1 cellular context compared by ENCODE assay signal in the genomic region with DNA sequence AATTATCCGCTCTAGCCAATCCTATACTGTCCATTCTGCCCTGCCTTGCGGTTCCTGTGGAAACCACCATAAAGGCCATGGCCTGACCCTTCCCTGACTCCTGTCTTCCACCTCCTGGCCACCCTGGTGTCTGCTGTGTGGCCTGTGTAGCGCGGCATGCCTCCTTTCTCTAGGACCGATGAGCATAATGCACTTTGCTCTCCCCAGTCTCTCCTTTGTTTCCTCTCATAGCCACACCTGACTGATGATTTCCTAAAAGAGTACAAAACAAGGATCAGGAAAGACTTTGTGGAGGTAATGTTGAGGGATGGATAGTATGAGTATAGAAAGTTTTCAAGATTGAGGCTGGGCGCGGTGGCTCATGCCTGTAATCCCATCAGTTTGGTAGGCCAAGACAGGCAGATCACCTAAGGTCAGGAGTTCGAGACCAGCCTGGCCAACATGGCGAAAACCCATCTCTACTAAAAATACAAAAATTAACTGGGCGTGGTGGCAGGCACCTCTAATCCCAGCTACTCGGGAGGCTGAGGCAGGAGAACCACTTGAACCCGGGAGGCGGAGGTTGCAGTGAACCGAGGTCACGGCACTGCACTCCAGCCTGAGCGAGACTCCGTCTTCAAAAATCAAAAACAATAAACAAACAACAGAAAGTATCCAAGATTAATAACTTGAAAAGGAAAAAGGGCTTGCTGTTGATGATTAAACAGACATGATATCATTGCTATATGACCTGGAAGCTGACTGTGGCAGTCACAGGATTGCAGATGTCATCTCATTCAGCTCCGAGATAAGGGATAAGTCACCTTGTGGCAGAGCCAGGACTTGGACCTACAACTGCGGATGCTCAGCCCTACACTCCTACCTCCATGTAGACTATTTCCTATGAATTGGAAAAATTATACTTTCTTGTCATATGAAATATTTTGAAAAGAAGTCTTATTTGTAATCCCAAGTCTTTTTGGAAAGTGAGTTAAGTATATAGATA.
A peak's percentile ranks its signal among the peaks of the same experiment; 100 is the strongest.
TF ChIP-seq lines count a peak whose summit lies in the region.

No MANE protein-coding gene starts in this region.

TF ChIP-seq in HepG2, 621 proteins besides CTCF, POLR2A, EP300 and RAD21 (continued from another document and continues in another):
- TF ChIP-seq, protein P1, sequence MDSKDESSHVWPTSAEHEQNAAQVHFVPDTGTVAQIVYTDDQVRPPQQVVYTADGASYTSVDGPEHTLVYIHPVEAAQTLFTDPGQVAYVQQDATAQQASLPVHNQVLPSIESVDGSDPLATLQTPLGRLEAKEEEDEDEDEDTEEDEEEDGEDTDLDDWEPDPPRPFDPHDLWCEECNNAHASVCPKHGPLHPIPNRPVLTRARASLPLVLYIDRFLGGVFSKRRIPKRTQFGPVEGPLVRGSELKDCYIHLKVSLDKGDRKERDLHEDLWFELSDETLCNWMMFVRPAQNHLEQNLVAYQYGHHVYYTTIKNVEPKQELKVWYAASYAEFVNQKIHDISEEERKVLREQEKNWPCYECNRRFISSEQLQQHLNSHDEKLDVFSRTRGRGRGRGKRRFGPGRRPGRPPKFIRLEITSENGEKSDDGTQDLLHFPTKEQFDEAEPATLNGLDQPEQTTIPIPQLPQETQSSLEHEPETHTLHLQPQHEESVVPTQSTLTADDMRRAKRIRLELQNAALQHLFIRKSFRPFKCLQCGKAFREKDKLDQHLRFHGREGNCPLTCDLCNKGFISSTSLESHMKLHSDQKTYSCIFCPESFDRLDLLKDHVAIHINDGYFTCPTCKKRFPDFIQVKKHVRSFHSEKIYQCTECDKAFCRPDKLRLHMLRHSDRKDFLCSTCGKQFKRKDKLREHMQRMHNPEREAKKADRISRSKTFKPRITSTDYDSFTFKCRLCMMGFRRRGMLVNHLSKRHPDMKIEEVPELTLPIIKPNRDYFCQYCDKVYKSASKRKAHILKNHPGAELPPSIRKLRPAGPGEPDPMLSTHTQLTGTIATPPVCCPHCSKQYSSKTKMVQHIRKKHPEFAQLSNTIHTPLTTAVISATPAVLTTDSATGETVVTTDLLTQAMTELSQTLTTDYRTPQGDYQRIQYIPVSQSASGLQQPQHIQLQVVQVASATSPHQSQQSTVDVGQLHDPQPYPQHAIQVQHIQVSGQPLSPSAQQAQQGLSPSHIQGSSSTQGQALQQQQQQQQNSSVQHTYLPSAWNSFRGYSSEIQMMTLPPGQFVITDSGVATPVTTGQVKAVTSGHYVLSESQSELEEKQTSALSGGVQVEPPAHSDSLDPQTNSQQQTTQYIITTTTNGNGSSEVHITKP (CRISPR knock-in tag; IDR thresholded peaks at IDR 0.05; ENCODE audit: low read depth) = no peak
- TF ChIP-seq JUND (CRISPR knock-in tag; IDR thresholded peaks at IDR 0.05) = no peak
- no peak for TF ChIP-seq HOXA7 (CRISPR knock-in tag; IDR thresholded peaks at IDR 0.05)
- no peak for TF ChIP-seq SP140L (CRISPR knock-in tag; IDR thresholded peaks at IDR 0.05; ENCODE audit: borderline replicate concordance)
- TF ChIP-seq ZNF607 (CRISPR knock-in tag; IDR thresholded peaks at IDR 0.05; ENCODE audit: borderline replicate concordance) = no peak
- peak; percentile 89 for TF ChIP-seq IRF2 (CRISPR knock-in tag; IDR thresholded peaks at IDR 0.05)
- TF ChIP-seq, protein P2, sequence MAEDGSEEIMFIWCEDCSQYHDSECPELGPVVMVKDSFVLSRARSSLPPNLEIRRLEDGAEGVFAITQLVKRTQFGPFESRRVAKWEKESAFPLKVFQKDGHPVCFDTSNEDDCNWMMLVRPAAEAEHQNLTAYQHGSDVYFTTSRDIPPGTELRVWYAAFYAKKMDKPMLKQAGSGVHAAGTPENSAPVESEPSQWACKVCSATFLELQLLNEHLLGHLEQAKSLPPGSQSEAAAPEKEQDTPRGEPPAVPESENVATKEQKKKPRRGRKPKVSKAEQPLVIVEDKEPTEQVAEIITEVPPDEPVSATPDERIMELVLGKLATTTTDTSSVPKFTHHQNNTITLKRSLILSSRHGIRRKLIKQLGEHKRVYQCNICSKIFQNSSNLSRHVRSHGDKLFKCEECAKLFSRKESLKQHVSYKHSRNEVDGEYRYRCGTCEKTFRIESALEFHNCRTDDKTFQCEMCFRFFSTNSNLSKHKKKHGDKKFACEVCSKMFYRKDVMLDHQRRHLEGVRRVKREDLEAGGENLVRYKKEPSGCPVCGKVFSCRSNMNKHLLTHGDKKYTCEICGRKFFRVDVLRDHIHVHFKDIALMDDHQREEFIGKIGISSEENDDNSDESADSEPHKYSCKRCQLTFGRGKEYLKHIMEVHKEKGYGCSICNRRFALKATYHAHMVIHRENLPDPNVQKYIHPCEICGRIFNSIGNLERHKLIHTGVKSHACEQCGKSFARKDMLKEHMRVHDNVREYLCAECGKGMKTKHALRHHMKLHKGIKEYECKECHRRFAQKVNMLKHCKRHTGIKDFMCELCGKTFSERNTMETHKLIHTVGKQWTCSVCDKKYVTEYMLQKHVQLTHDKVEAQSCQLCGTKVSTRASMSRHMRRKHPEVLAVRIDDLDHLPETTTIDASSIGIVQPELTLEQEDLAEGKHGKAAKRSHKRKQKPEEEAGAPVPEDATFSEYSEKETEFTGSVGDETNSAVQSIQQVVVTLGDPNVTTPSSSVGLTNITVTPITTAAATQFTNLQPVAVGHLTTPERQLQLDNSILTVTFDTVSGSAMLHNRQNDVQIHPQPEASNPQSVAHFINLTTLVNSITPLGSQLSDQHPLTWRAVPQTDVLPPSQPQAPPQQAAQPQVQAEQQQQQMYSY (CRISPR knock-in tag; IDR thresholded peaks at IDR 0.05) = no peak
- TF ChIP-seq KDM5A (IDR thresholded peaks at IDR 0.05; ENCODE audit: borderline replicate concordance, low read length) = no peak
- no peak for TF ChIP-seq ZNF251 (CRISPR knock-in tag; IDR thresholded peaks at IDR 0.05)
- TF ChIP-seq ZNF10 (CRISPR knock-in tag; IDR thresholded peaks at IDR 0.05; ENCODE audit: borderline replicate concordance, low read depth) = no peak
- no peak for TF ChIP-seq LCORL (IDR thresholded peaks at IDR 0.05)
- TF ChIP-seq LCORL (CRISPR knock-in tag; IDR thresholded peaks at IDR 0.05) = peak; percentile 75; the same call in 1 of the 2 replicates
- no peak for TF ChIP-seq FOXJ3 (CRISPR knock-in tag; IDR thresholded peaks at IDR 0.05; ENCODE audit: borderline replicate concordance)
- peak; percentile 52; the same call in 1 of the 2 replicates for TF ChIP-seq HNF4G (IDR thresholded peaks at IDR 0.05; ENCODE audit: borderline replicate concordance, low read depth, low read length)
- TF ChIP-seq HNF4G (CRISPR knock-in tag; IDR thresholded peaks at IDR 0.05; ENCODE audit: borderline replicate concordance, low read depth) = peak; percentile 67; the same call in 1 of the 2 replicates
- TF ChIP-seq TAF15 (IDR thresholded peaks at IDR 0.05; ENCODE audit: low read depth, low read length, poor library complexity, severe bottlenecking) = no peak
- TF ChIP-seq RCOR2 (CRISPR knock-in tag; IDR thresholded peaks at IDR 0.05) = peak; percentile 71; the same call in 1 of the 2 replicates
- TF ChIP-seq, protein P3, sequence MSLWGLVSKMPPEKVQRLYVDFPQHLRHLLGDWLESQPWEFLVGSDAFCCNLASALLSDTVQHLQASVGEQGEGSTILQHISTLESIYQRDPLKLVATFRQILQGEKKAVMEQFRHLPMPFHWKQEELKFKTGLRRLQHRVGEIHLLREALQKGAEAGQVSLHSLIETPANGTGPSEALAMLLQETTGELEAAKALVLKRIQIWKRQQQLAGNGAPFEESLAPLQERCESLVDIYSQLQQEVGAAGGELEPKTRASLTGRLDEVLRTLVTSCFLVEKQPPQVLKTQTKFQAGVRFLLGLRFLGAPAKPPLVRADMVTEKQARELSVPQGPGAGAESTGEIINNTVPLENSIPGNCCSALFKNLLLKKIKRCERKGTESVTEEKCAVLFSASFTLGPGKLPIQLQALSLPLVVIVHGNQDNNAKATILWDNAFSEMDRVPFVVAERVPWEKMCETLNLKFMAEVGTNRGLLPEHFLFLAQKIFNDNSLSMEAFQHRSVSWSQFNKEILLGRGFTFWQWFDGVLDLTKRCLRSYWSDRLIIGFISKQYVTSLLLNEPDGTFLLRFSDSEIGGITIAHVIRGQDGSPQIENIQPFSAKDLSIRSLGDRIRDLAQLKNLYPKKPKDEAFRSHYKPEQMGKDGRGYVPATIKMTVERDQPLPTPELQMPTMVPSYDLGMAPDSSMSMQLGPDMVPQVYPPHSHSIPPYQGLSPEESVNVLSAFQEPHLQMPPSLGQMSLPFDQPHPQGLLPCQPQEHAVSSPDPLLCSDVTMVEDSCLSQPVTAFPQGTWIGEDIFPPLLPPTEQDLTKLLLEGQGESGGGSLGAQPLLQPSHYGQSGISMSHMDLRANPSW (CRISPR knock-in tag; IDR thresholded peaks at IDR 0.05; ENCODE audit: borderline replicate concordance) = no peak
- no peak for TF ChIP-seq ZBTB42 (CRISPR knock-in tag; IDR thresholded peaks at IDR 0.05)
- no peak for TF ChIP-seq SIX4 (CRISPR knock-in tag; IDR thresholded peaks at IDR 0.05)
- TF ChIP-seq REL (CRISPR knock-in tag; conservative IDR thresholded peaks at IDR 0.05) = no peak
- no peak for TF ChIP-seq KLF16 (CRISPR knock-in tag; IDR thresholded peaks at IDR 0.05)
- TF ChIP-seq SYNCRIP (IDR thresholded peaks at IDR 0.05; ENCODE audit: insufficient read depth, low read depth, low read length) = no peak
- TF ChIP-seq, protein P4, sequence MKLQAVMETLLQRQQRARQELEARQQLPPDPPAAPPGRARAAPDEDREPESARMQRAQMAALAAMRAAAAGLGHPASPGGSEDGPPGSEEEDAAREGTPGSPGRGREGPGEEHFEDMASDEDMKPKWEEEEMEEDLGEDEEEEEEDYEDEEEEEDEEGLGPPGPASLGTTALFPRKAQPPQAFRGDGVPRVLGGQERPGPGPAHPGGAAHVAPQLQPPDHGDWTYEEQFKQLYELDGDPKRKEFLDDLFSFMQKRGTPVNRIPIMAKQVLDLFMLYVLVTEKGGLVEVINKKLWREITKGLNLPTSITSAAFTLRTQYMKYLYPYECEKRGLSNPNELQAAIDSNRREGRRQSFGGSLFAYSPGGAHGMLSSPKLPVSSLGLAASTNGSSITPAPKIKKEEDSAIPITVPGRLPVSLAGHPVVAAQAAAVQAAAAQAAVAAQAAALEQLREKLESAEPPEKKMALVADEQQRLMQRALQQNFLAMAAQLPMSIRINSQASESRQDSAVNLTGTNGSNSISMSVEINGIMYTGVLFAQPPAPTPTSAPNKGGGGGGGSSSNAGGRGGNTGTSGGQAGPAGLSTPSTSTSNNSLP (IDR thresholded peaks at IDR 0.05; ENCODE audit: low read depth, low read length) = peak; percentile 37; the same call in 1 of the 2 replicates
- no peak for TF ChIP-seq TEAD2 (CRISPR knock-in tag; IDR thresholded peaks at IDR 0.05)
- peak; percentile 70 for TF ChIP-seq HNF1B (CRISPR knock-in tag; IDR thresholded peaks at IDR 0.05)
- TF ChIP-seq, protein P5, sequence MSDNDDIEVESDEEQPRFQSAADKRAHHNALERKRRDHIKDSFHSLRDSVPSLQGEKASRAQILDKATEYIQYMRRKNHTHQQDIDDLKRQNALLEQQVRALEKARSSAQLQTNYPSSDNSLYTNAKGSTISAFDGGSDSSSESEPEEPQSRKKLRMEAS (IDR thresholded peaks at IDR 0.05) = peak; percentile 74; the same call in 1 of the 2 replicates
- peak; percentile 28; the same call in 1 of the 2 replicates for TF ChIP-seq HOMEZ (CRISPR knock-in tag; IDR thresholded peaks at IDR 0.05; ENCODE audit: low read depth)
- 0 out of 2 replicates have a peak, but pooled peaks have one; percentile 78 for TF ChIP-seq ZNF619 (CRISPR knock-in tag; IDR thresholded peaks at IDR 0.05)
- no peak for TF ChIP-seq ZNF180 (CRISPR knock-in tag; IDR thresholded peaks at IDR 0.05; ENCODE audit: borderline replicate concordance, low read depth)
- TF ChIP-seq SMAD1 (CRISPR knock-in tag; IDR thresholded peaks at IDR 0.05; ENCODE audit: borderline replicate concordance, low read depth) = 0 out of 2 replicates have a peak, but pooled peaks have one; percentile 21
- TF ChIP-seq HINFP (CRISPR knock-in tag; IDR thresholded peaks at IDR 0.05; ENCODE audit: low read depth) = no peak
